ENCODE assay signal across 1 cellular context in the genomic region with DNA sequence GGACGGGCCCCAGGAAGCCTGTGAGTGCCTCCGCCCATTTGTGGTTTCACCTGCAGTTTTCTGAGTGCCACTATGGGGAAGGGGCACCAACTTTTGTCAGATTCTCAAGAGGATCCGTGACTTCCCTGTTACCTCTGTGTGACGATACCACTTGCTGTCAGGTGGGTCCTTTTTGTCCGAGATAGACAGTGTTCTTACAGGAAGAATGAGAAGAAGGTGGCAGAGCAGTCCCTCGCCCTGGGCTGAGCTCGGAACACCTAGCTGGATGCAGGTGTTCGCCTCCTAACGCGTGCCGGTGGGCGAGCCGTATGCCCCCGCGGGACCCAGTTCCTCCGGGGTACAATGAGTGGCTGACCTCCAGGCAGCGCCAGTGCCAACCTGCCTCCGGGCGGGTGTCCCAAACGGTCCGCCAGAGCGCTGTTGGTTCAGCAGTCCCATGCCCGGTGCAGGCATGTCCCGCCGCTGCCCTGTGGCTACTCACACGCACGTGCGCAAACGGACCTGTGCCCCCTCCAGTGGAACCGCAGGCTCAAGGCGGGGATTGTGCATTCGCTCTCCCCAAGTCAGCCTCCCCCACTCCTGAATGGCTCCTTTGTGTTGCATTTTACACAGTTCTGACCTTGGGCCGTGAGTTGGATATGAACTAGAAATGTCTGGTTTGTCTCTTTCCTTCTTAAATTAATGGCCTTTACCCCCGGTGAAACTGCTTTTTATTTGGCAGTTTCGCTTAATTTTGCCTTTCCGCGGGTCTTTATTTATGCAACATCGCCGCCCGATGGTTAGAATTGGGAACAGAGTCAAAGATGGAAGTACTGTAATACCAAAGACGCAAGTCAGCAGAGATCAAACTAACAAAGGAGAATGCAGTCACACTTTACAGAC.
A peak's percentile ranks its signal among the peaks of the same experiment; 100 is the strongest.
TF ChIP-seq lines count a peak whose summit lies in the region.

No MANE protein-coding gene starts in this region.

TF ChIP-seq in K562, 482 proteins besides CTCF, POLR2A, EP300 and RAD21 (continued from another document and continues in another):
- TF ChIP-seq, protein P1, sequence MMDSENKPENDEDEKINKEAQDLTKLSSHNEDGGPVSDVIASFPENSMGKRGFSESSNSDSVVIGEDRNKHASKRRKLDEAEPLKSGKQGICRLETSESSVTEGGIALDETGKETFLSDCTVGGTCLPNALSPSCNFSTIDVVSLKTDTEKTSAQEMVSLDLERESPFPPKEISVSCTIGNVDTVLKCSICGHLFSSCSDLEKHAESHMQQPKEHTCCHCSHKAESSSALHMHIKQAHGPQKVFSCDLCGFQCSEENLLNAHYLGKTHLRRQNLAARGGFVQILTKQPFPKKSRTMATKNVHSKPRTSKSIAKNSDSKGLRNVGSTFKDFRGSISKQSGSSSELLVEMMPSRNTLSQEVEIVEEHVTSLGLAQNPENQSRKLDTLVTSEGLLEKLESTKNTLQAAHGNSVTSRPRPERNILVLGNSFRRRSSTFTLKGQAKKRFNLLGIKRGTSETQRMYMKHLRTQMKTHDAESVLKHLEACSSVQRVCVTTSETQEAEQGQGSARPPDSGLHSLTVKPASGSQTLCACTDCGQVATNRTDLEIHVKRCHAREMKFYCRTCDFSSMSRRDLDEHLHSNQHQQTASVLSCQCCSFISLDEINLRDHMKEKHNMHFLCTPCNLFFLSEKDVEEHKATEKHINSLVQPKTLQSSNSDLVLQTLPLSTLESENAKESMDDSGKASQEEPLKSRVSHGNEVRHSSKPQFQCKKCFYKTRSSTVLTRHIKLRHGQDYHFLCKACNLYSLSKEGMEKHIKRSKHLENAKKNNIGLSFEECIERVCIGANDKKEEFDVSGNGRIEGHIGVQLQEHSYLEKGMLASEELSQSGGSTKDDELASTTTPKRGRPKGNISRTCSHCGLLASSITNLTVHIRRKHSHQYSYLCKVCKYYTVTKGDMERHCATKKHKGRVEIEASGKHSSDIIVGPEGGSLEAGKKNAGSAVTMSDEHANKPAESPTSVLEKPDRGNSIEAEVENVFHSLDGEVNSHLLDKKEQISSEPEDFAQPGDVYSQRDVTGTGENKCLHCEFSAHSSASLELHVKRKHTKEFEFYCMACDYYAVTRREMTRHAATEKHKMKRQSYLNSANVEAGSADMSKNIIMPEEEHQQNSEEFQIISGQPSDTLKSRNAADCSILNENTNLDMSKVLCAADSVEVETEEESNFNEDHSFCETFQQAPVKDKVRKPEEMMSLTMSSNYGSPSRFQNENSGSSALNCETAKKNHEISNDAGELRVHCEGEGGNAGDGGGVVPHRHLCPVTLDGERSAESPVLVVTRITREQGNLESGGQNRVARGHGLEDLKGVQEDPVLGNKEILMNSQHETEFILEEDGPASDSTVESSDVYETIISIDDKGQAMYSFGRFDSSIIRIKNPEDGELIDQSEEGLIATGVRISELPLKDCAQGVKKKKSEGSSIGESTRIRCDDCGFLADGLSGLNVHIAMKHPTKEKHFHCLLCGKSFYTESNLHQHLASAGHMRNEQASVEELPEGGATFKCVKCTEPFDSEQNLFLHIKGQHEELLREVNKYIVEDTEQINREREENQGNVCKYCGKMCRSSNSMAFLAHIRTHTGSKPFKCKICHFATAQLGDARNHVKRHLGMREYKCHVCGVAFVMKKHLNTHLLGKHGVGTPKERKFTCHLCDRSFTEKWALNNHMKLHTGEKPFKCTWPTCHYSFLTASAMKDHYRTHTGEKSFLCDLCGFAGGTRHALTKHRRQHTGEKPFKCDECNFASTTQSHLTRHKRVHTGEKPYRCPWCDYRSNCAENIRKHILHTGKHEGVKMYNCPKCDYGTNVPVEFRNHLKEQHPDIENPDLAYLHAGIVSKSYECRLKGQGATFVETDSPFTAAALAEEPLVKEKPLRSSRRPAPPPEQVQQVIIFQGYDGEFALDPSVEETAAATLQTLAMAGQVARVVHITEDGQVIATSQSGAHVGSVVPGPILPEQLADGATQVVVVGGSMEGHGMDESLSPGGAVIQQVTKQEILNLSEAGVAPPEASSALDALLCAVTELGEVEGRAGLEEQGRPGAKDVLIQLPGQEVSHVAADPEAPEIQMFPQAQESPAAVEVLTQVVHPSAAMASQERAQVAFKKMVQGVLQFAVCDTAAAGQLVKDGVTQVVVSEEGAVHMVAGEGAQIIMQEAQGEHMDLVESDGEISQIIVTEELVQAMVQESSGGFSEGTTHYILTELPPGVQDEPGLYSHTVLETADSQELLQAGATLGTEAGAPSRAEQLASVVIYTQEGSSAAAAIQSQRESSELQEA (IDR thresholded peaks at IDR 0.05; ENCODE audit: low read depth): no peak
- TF ChIP-seq SOX6 (IDR thresholded peaks at IDR 0.05) (peak; percentile 10; the same call in 1 of the 2 replicates), ARID1B (IDR thresholded peaks at IDR 0.05) (0 out of 2 replicates have a peak, but pooled peaks have one; percentile 5), CBX5 (IDR thresholded peaks at IDR 0.05; ENCODE audit: borderline replicate concordance, low read depth) (no peak), CXXC5 (CRISPR knock-in tag; IDR thresholded peaks at IDR 0.05) (peak; percentile 19; the same call in 1 of the 2 replicates), ESRRA (IDR thresholded peaks at IDR 0.05; ENCODE audit: borderline replicate concordance, low read depth) (no peak), PML (IDR thresholded peaks at IDR 0.05; ENCODE audit: low read length) (no peak), ZNF766 (CRISPR knock-in tag; conservative IDR thresholded peaks at IDR 0.05) (no peak), ZNF3 (CRISPR knock-in tag; IDR thresholded peaks at IDR 0.05) (no peak), TSC22D4 (tag; IDR thresholded peaks at IDR 0.05) (no peak), SRSF7 (optimal IDR thresholded peaks at IDR 0.05; ENCODE audit: low read depth, low read length) (no peak), LARP7 (IDR thresholded peaks at IDR 0.05) (no peak)
- TF ChIP-seq, protein P2, sequence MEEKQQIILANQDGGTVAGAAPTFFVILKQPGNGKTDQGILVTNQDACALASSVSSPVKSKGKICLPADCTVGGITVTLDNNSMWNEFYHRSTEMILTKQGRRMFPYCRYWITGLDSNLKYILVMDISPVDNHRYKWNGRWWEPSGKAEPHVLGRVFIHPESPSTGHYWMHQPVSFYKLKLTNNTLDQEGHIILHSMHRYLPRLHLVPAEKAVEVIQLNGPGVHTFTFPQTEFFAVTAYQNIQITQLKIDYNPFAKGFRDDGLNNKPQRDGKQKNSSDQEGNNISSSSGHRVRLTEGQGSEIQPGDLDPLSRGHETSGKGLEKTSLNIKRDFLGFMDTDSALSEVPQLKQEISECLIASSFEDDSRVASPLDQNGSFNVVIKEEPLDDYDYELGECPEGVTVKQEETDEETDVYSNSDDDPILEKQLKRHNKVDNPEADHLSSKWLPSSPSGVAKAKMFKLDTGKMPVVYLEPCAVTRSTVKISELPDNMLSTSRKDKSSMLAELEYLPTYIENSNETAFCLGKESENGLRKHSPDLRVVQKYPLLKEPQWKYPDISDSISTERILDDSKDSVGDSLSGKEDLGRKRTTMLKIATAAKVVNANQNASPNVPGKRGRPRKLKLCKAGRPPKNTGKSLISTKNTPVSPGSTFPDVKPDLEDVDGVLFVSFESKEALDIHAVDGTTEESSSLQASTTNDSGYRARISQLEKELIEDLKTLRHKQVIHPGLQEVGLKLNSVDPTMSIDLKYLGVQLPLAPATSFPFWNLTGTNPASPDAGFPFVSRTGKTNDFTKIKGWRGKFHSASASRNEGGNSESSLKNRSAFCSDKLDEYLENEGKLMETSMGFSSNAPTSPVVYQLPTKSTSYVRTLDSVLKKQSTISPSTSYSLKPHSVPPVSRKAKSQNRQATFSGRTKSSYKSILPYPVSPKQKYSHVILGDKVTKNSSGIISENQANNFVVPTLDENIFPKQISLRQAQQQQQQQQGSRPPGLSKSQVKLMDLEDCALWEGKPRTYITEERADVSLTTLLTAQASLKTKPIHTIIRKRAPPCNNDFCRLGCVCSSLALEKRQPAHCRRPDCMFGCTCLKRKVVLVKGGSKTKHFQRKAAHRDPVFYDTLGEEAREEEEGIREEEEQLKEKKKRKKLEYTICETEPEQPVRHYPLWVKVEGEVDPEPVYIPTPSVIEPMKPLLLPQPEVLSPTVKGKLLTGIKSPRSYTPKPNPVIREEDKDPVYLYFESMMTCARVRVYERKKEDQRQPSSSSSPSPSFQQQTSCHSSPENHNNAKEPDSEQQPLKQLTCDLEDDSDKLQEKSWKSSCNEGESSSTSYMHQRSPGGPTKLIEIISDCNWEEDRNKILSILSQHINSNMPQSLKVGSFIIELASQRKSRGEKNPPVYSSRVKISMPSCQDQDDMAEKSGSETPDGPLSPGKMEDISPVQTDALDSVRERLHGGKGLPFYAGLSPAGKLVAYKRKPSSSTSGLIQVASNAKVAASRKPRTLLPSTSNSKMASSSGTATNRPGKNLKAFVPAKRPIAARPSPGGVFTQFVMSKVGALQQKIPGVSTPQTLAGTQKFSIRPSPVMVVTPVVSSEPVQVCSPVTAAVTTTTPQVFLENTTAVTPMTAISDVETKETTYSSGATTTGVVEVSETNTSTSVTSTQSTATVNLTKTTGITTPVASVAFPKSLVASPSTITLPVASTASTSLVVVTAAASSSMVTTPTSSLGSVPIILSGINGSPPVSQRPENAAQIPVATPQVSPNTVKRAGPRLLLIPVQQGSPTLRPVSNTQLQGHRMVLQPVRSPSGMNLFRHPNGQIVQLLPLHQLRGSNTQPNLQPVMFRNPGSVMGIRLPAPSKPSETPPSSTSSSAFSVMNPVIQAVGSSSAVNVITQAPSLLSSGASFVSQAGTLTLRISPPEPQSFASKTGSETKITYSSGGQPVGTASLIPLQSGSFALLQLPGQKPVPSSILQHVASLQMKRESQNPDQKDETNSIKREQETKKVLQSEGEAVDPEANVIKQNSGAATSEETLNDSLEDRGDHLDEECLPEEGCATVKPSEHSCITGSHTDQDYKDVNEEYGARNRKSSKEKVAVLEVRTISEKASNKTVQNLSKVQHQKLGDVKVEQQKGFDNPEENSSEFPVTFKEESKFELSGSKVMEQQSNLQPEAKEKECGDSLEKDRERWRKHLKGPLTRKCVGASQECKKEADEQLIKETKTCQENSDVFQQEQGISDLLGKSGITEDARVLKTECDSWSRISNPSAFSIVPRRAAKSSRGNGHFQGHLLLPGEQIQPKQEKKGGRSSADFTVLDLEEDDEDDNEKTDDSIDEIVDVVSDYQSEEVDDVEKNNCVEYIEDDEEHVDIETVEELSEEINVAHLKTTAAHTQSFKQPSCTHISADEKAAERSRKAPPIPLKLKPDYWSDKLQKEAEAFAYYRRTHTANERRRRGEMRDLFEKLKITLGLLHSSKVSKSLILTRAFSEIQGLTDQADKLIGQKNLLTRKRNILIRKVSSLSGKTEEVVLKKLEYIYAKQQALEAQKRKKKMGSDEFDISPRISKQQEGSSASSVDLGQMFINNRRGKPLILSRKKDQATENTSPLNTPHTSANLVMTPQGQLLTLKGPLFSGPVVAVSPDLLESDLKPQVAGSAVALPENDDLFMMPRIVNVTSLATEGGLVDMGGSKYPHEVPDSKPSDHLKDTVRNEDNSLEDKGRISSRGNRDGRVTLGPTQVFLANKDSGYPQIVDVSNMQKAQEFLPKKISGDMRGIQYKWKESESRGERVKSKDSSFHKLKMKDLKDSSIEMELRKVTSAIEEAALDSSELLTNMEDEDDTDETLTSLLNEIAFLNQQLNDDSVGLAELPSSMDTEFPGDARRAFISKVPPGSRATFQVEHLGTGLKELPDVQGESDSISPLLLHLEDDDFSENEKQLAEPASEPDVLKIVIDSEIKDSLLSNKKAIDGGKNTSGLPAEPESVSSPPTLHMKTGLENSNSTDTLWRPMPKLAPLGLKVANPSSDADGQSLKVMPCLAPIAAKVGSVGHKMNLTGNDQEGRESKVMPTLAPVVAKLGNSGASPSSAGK (IDR thresholded peaks at IDR 0.05): no peak
- TF ChIP-seq, protein P3, sequence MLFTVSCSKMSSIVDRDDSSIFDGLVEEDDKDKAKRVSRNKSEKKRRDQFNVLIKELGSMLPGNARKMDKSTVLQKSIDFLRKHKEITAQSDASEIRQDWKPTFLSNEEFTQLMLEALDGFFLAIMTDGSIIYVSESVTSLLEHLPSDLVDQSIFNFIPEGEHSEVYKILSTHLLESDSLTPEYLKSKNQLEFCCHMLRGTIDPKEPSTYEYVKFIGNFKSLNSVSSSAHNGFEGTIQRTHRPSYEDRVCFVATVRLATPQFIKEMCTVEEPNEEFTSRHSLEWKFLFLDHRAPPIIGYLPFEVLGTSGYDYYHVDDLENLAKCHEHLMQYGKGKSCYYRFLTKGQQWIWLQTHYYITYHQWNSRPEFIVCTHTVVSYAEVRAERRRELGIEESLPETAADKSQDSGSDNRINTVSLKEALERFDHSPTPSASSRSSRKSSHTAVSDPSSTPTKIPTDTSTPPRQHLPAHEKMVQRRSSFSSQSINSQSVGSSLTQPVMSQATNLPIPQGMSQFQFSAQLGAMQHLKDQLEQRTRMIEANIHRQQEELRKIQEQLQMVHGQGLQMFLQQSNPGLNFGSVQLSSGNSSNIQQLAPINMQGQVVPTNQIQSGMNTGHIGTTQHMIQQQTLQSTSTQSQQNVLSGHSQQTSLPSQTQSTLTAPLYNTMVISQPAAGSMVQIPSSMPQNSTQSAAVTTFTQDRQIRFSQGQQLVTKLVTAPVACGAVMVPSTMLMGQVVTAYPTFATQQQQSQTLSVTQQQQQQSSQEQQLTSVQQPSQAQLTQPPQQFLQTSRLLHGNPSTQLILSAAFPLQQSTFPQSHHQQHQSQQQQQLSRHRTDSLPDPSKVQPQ (CRISPR knock-in tag; IDR thresholded peaks at IDR 0.05; ENCODE audit: borderline replicate concordance): no peak
- TF ChIP-seq, protein P4, sequence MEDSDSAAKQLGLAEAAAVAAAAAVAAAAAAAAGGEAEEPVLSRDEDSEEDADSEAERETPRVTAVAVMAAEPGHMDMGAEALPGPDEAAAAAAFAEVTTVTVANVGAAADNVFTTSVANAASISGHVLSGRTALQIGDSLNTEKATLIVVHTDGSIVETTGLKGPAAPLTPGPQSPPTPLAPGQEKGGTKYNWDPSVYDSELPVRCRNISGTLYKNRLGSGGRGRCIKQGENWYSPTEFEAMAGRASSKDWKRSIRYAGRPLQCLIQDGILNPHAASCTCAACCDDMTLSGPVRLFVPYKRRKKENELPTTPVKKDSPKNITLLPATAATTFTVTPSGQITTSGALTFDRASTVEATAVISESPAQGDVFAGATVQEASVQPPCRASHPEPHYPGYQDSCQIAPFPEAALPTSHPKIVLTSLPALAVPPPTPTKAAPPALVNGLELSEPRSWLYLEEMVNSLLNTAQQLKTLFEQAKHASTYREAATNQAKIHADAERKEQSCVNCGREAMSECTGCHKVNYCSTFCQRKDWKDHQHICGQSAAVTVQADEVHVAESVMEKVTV (CRISPR knock-in tag; IDR thresholded peaks at IDR 0.05): peak; percentile 97
- TF ChIP-seq, protein P5, sequence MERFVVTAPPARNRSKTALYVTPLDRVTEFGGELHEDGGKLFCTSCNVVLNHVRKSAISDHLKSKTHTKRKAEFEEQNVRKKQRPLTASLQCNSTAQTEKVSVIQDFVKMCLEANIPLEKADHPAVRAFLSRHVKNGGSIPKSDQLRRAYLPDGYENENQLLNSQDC (CRISPR knock-in tag; IDR thresholded peaks at IDR 0.05): no peak
- TF ChIP-seq, protein P6, sequence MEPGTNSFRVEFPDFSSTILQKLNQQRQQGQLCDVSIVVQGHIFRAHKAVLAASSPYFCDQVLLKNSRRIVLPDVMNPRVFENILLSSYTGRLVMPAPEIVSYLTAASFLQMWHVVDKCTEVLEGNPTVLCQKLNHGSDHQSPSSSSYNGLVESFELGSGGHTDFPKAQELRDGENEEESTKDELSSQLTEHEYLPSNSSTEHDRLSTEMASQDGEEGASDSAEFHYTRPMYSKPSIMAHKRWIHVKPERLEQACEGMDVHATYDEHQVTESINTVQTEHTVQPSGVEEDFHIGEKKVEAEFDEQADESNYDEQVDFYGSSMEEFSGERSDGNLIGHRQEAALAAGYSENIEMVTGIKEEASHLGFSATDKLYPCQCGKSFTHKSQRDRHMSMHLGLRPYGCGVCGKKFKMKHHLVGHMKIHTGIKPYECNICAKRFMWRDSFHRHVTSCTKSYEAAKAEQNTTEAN (CRISPR knock-in tag; IDR thresholded peaks at IDR 0.05): no peak
